Comparison of ENCODE assay signal across 14 cellular contexts in genomic region chr14:68590233-68590535, GRCh38.
A peak's percentile ranks its signal among the peaks of the same experiment; 100 is the strongest.
DNase-seq lines count a peak whose midpoint lies in the region; ATAC-seq and TF ChIP-seq lines count a peak whose summit lies in the region.
"Had no signal": no experiment of that assay in that cellular context is flagged by ENCODE, and none has a peak within 500 bp of the region (broad histone marks: within the 10 kb centered on the region; RNA-seq: fewer than 3 reads in every experiment).

No MANE protein-coding gene starts in this region.

- no peaks in the 10 kb centered on the region for H3K9me3 ChIP-seq in WERI-Rb-1 (ENCODE audit: severe bottlenecking)
- no peaks in the 10 kb centered on the region for H3K9me3 ChIP-seq in fibroblast of lung (ENCODE audit: control insufficient read depth, insufficient read depth, low read depth, low read length)
- no peaks in the 10 kb centered on the region for H3K9me3 ChIP-seq in tibial nerve
- H3K9me3 ChIP-seq: mucosa of descending colon had no signal

- 82 to 90% methylated on average over 2 to 3 of the region's 3 CpGs for WGBS in tibial nerve, 2 donors

- no peak overlapping the region for H2AFZ ChIP-seq in fibroblast of lung (ENCODE audit: low read length)

- peak overlapping the region; percentile 91 for H3K27ac Mint-ChIP-seq in osteocyte (ENCODE audit: unreplicated experiment)

- H3K4me1 ChIP-seq in fibroblast of lung (ENCODE audit: control insufficient read depth, extremely low read depth, insufficient read depth, low read length) (peaks cover 17% of the 10 kb centered on the region), tibial nerve (peaks cover 0 to 52% (median 17%) of the 10 kb centered on the region in 4 donors)

- no peak for TF ChIP-seq POLR2A in tibial nerve (IDR thresholded peaks at IDR 0.05)

- H3K36me3 ChIP-seq in WERI-Rb-1 (no peaks in the 10 kb centered on the region; the same call in 1 of the 2 replicates), fibroblast of lung (ENCODE audit: control insufficient read depth, insufficient read depth, low read length) (no peaks in the 10 kb centered on the region), tibial nerve (no peaks in the 10 kb centered on the region)

- no peaks in the 10 kb centered on the region for H3K79me2 ChIP-seq in fibroblast of lung (ENCODE audit: control insufficient read depth, insufficient read depth, low read length)

- H4K20me1 ChIP-seq in fibroblast of lung (ENCODE audit: control insufficient read depth, extremely low read depth, insufficient read depth, low read length): no peaks in the 10 kb centered on the region

- no peak for TF ChIP-seq EP300 in tibial nerve (IDR thresholded peaks at IDR 0.05)

- TF ChIP-seq CTCF in WERI-Rb-1 (IDR thresholded peaks at IDR 0.05; ENCODE audit: low read depth, low read length) (no peak), fibroblast of lung (conservative IDR thresholded peaks at IDR 0.05 in 1 of 2, IDR thresholded peaks at IDR 0.05 in 1 of 2; ENCODE audit: low read depth in 1 of 2, low read length in 2 of 2) (no peak), osteocyte (IDR thresholded peaks at IDR 0.05) (no peak), tibial nerve (IDR thresholded peaks at IDR 0.05) (no peak)

- H3K4me2 ChIP-seq in fibroblast of lung (ENCODE audit: extremely low read depth, insufficient read depth, low read length): no peak overlapping the region

- H3K9ac ChIP-seq in fibroblast of lung (ENCODE audit: insufficient read depth, low read length): no peak overlapping the region

- H3K36me3 Mint-ChIP-seq in osteocyte (ENCODE audit: unreplicated experiment): no peaks in the 10 kb centered on the region
- H3K36me3 Mint-ChIP-seq: activated naive CD4-positive, alpha-beta T cell treated with anti-CD3 and anti-CD28 coated beads, Interleukin-2, amount 50 U/mL, for 72 hours had no signal

- no peaks in the 10 kb centered on the region for H3K27me3 Mint-ChIP-seq in osteocyte (ENCODE audit: unreplicated experiment)

- H3K9me3 Mint-ChIP-seq in osteocyte (ENCODE audit: unreplicated experiment): no peaks in the 10 kb centered on the region
- H3K9me3 Mint-ChIP-seq: activated naive CD4-positive, alpha-beta T cell treated with anti-CD3 and anti-CD28 coated beads, Interleukin-2, amount 50 U/mL, for 72 hours had no signal

- ATAC-seq in HG03159 (IDR thresholded peaks at IDR 0.05; ENCODE audit: unreplicated experiment): no peak
- ATAC-seq: activated naive CD4-positive, alpha-beta T cell treated with anti-CD3 and anti-CD28 coated beads, Interleukin-2, amount 50 U/mL, for 72 hours had no signal

- no peak for DNase-seq in WERI-Rb-1
- DNase-seq in fibroblast of lung (ENCODE audit: low read depth in 2 of 2): no peak
- DNase-seq in osteocyte (ENCODE audit: extremely low spot score, unreplicated experiment): no peak
- DNase-seq in tibial nerve (ENCODE audit: low spot score in 2 of 2): no peak
- DNase-seq in LoVo (ENCODE audit: low spot score): no peak
- no peak for DNase-seq in activated naive CD4-positive, alpha-beta T cell treated with anti-CD3 and anti-CD28 coated beads, Interleukin-2, amount 50 U/mL, for 16 hours
- DNase-seq: activated CD4-positive, alpha-beta T cell treated with anti-CD3 and anti-CD28 coated beads for 4 hours; H7; mucosa of descending colon; NCI-H2171 treated with DMSO at 0.1 percent for 48 hours; SHP77 treated with DMSO at 0.1 percent for 48 hours; T1000 had no signal

- H3K4me1 Mint-ChIP-seq in osteocyte (ENCODE audit: unreplicated experiment): peaks cover 78% of the 10 kb centered on the region

- no peak overlapping the region for H3K4me3 ChIP-seq in WERI-Rb-1 (ENCODE audit: low read depth, low read length)
- no peak overlapping the region for H3K4me3 ChIP-seq in fibroblast of lung (replicated peaks in 1 of 4; ENCODE audit: control extremely low read depth in 1 of 4, insufficient read depth in 1 of 4, low read depth in 3 of 4, low read length in 4 of 4)
- no peak overlapping the region for H3K4me3 ChIP-seq in tibial nerve
- H3K4me3 ChIP-seq: mucosa of descending colon had no signal

- H3K27me3 ChIP-seq in WERI-Rb-1 (ENCODE audit: insufficient read depth, low read depth, severe bottlenecking): no peaks in the 10 kb centered on the region
- H3K27me3 ChIP-seq in fibroblast of lung (ENCODE audit: control insufficient read depth, insufficient read depth, low read length): no peaks in the 10 kb centered on the region
- H3K27me3 ChIP-seq in tibial nerve: no peaks in the 10 kb centered on the region

- H3K4me3 Mint-ChIP-seq in osteocyte (ENCODE audit: unreplicated experiment): no peak overlapping the region

- H3K27ac ChIP-seq in WERI-Rb-1 (peak overlapping the region; percentile 83), fibroblast of lung (ENCODE audit: insufficient read depth, low read length) (peak overlapping the region; percentile 43), tibial nerve (peak overlapping the region; percentile 47 to 80 (median 55))
